9 cellular contexts compared by ENCODE assay signal in genomic region chr19:48631254-48631653, GRCh38. TPM values are rescaled to one million over a fixed set of nuclear protein-coding genes. Genes with fewer than 3 reads are reported as not detected.
DNase-seq lines count a peak whose midpoint lies in the region; ATAC-seq and TF ChIP-seq lines count a peak whose summit lies in the region.
"Had no signal": no experiment of that assay in that cellular context is flagged by ENCODE, and none has a peak within 500 bp of the region (broad histone marks: within the 10 kb centered on the region; RNA-seq: fewer than 3 reads in every experiment).

No MANE protein-coding gene starts in this region.

- DNase-seq in activated CD4-positive, alpha-beta T cell treated with anti-CD3 and anti-CD28 coated beads, Interleukin-2, amount 10 ng/mL, durations not matched to agents 24 days and 14 days: no peak
- no peak for DNase-seq in activated CD4-positive, alpha-beta T cell treated with anti-CD3 and anti-CD28 coated beads, Interleukin-2, amount 50 U/mL, for 48 hours
- DNase-seq in adrenal gland (peak in 1 of 7 donors; percentile 65), mesenchymal stem cell (no peak), thyroid gland (no peak), inferior parietal cortex (ENCODE audit: extremely low spot score) (no peak)
- DNase-seq: activated naive CD4-positive, alpha-beta T cell treated with Interleukin-2 at 50 U/mL for 16 hours had no signal

- H2BK15ac ChIP-seq in mesenchymal stem cell (ENCODE audit: low read depth, poor library complexity, severe bottlenecking): no peak overlapping the region

- peak overlapping the region; percentile 21 for H2BK120ac ChIP-seq in mesenchymal stem cell (ENCODE audit: low read depth, low read length)

- H3K4me1 ChIP-seq in adrenal gland (replicated peaks in 1 of 2) (peaks cover 40 to 60% of the 10 kb centered on the region in 2 donors), mesenchymal stem cell (ENCODE audit: control insufficient read depth, insufficient read depth, low read depth, low read length) (peaks cover 56% of the 10 kb centered on the region), thyroid gland (peaks cover 23 to 41% of the 10 kb centered on the region in 2 donors)

- no peaks in the 10 kb centered on the region for H3K9me3 Mint-ChIP-seq in activated CD4-positive, alpha-beta T cell treated with anti-CD3 and anti-CD28 coated beads, Interleukin-2, amount 10 ng/mL, durations not matched to agents 24 days and 14 days

- peak overlapping the region in 1 of 2 experiments; percentile 1 for H2BK12ac ChIP-seq in mesenchymal stem cell (ENCODE audit: low read length in 2 of 2)

- no peak for ATAC-seq in HG02938 (IDR thresholded peaks at IDR 0.05; ENCODE audit: unreplicated experiment)
- no peak for ATAC-seq in HG03342 (IDR thresholded peaks at IDR 0.05; ENCODE audit: unreplicated experiment)

- H3K4me1 Mint-ChIP-seq in activated CD4-positive, alpha-beta T cell treated with anti-CD3 and anti-CD28 coated beads, Interleukin-2, amount 10 ng/mL, durations not matched to agents 24 days and 14 days: peaks cover 22% of the 10 kb centered on the region

- H3K79me1 ChIP-seq in mesenchymal stem cell (replicated peaks; ENCODE audit: low read length, poor library complexity, severe bottlenecking): peaks cover under 1% of the 10 kb centered on the region

- H3K27ac ChIP-seq in adrenal gland (peak overlapping the region in 4 of 5 donors; percentile 85 to 95 (median 90)), mesenchymal stem cell (ENCODE audit: low read length, poor library complexity, severe bottlenecking) (no peak overlapping the region), thyroid gland (peak overlapping the region; percentile 33 to 73 (median 56))

- H3K14ac ChIP-seq in mesenchymal stem cell (ENCODE audit: low read length in 2 of 2): no peak overlapping the region

- no peaks in the 10 kb centered on the region for H3K9me3 ChIP-seq in adrenal gland (replicated peaks in 1 of 3)
- no peaks in the 10 kb centered on the region for H3K9me3 ChIP-seq in mesenchymal stem cell (ENCODE audit: control insufficient read depth, low read length)
- no peaks in the 10 kb centered on the region for H3K9me3 ChIP-seq in thyroid gland

- no peak for TF ChIP-seq POLR2A in adrenal gland (IDR thresholded peaks at IDR 0.05)
- no peak for TF ChIP-seq POLR2A in thyroid gland (IDR thresholded peaks at IDR 0.05)

- no peak for TF ChIP-seq CTCF in adrenal gland (IDR thresholded peaks at IDR 0.05)
- TF ChIP-seq CTCF in thyroid gland (IDR thresholded peaks at IDR 0.05): no peak

- intact Hi-C loops in activated CD4-positive, alpha-beta T cell treated with anti-CD3 and anti-CD28 coated beads, Interleukin-2, amount 10 ng/mL, durations not matched to agents 24 days and 14 days (cut with micrococcal nuclease): loop anchor here (10.0 kb wide), 2 partner anchors 484 to 1034 kb away; partner anchors contain the start of genes BCL2L12, C19orf73, IRF3 and LIN7B
- intact Hi-C loops in adrenal gland (cut with DNase I) (no loop called here), thyroid gland (cut with DNase I) (no loop called here)

- H3K27ac Mint-ChIP-seq in activated CD4-positive, alpha-beta T cell treated with anti-CD3 and anti-CD28 coated beads, Interleukin-2, amount 10 ng/mL, durations not matched to agents 24 days and 14 days: peak overlapping the region; percentile 20

- peaks cover 0 to 7% of the 10 kb centered on the region in 2 donors for H3K36me3 ChIP-seq in adrenal gland (replicated peaks in 1 of 2)
- H3K36me3 ChIP-seq in mesenchymal stem cell (ENCODE audit: control insufficient read depth in 1 of 2, insufficient read depth in 2 of 2, low read depth in 1 of 2, low read length in 2 of 2): peaks cover 24 to 33% of the 10 kb centered on the region in 2 experiments
- H3K36me3 ChIP-seq in thyroid gland: peaks cover 0 to under 1% of the 10 kb centered on the region in 2 donors

- H4K91ac ChIP-seq in mesenchymal stem cell (ENCODE audit: low read length): peak overlapping the region; percentile 57

- H3K4me3 ChIP-seq in adrenal gland: no peak overlapping the region
- no peak overlapping the region for H3K4me3 ChIP-seq in mesenchymal stem cell (ENCODE audit: insufficient read depth in 1 of 2, low read depth in 1 of 2, low read length in 2 of 2)
- no peak overlapping the region for H3K4me3 ChIP-seq in thyroid gland (replicated peaks in 1 of 3)

- no peaks in the 10 kb centered on the region for H3K27me3 Mint-ChIP-seq in activated CD4-positive, alpha-beta T cell treated with anti-CD3 and anti-CD28 coated beads, Interleukin-2, amount 10 ng/mL, durations not matched to agents 24 days and 14 days

- H3K27me3 ChIP-seq in adrenal gland (no peaks in the 10 kb centered on the region), mesenchymal stem cell (ENCODE audit: control insufficient read depth in 1 of 2, insufficient read depth in 1 of 2, low read length in 2 of 2) (peaks cover 0 to 4% of the 10 kb centered on the region in 2 experiments), thyroid gland (no peaks in the 10 kb centered on the region)

- no peak overlapping the region for H2BK5ac ChIP-seq in mesenchymal stem cell (ENCODE audit: low read depth, low read length, poor library complexity, severe bottlenecking)

- WGBS in adrenal gland, 4 donors: 48 to 92% (median 67%) methylated on average over 1 to 3 of the region's 3 CpGs
- WGBS in mesenchymal stem cell: 76% methylated on average over 3 of the region's 3 CpGs
- 67 to 70% methylated on average over 2 to 3 of the region's 3 CpGs for WGBS in thyroid gland, 2 donors

- peak overlapping the region; percentile 57 to 77 for H3K18ac ChIP-seq in mesenchymal stem cell (ENCODE audit: low read depth in 1 of 2, low read length in 2 of 2)

- H2AFZ ChIP-seq in mesenchymal stem cell (ENCODE audit: low read depth, low read length): no peak overlapping the region

- peak overlapping the region; percentile 22 for H4K8ac ChIP-seq in mesenchymal stem cell (ENCODE audit: low read length)

- peaks cover 12% of the 10 kb centered on the region for H3K36me3 Mint-ChIP-seq in activated CD4-positive, alpha-beta T cell treated with anti-CD3 and anti-CD28 coated beads, Interleukin-2, amount 10 ng/mL, durations not matched to agents 24 days and 14 days (ENCODE audit: low read depth)

- H3K4ac ChIP-seq in mesenchymal stem cell (ENCODE audit: low read depth in 1 of 2, low read length in 2 of 2): peak overlapping the region; percentile 25 to 40

- peak overlapping the region; percentile 7 for H2AK5ac ChIP-seq in mesenchymal stem cell (ENCODE audit: low read length, severe bottlenecking)

- no peak overlapping the region for H3K23ac ChIP-seq in mesenchymal stem cell (ENCODE audit: low read length in 2 of 2)

- H3K4me3 Mint-ChIP-seq in activated CD4-positive, alpha-beta T cell treated with anti-CD3 and anti-CD28 coated beads, Interleukin-2, amount 10 ng/mL, durations not matched to agents 24 days and 14 days: no peak overlapping the region

- no peak overlapping the region for H3K9ac ChIP-seq in mesenchymal stem cell (ENCODE audit: low read length)

- no peak overlapping the region for H3K4me2 ChIP-seq in mesenchymal stem cell (ENCODE audit: low read length, poor library complexity, severe bottlenecking)

RNA-seq across cellular contexts. Expression of gene DBP, which starts 5.9 kb away (rescaled TPM):
- total RNA-seq in activated CD4-positive, alpha-beta T cell treated with anti-CD3 and anti-CD28 coated beads, Interleukin-2, amount 10 ng/mL, durations not matched to agents 24 days and 14 days: 10.7 and 11.2 TPM in 2 replicates
- total RNA-seq in adrenal gland: 10 to 100 TPM; 30.1 to 78.3 (median 56.8) TPM
- polyA plus RNA-seq in adrenal gland: 10 to 100 TPM; 11.5 to 80.6 (median 57.9) TPM
- 4.2 TPM for polyA plus RNA-seq in mesenchymal stem cell (2013, experiment 1 of 2)
- 5.0 TPM for polyA plus RNA-seq in mesenchymal stem cell (2013, experiment 2 of 2)
- 10 to 100 TPM; 18.9 to 32.8 (median 25.1) TPM for total RNA-seq in thyroid gland

RNA-seq across cellular contexts. Expression of gene SPHK2, which starts 11.9 kb away (rescaled TPM):
- total RNA-seq in activated CD4-positive, alpha-beta T cell treated with anti-CD3 and anti-CD28 coated beads, Interleukin-2, amount 10 ng/mL, durations not matched to agents 24 days and 14 days: 36.4 and 39.0 TPM in 2 replicates
- total RNA-seq in adrenal gland (10 to 100 TPM; 11.7 to 27.9 (median 18.5) TPM), thyroid gland (10 to 100 TPM; 17.1 to 45.4 (median 31.4) TPM)
- polyA plus RNA-seq in adrenal gland: 10 to 100 TPM in 2 of 3 donors, 1 to 10 TPM in 1; 4.3 to 29.9 (median 12.6) TPM
- polyA plus RNA-seq in mesenchymal stem cell (2013, experiment 1 of 2): 9.1 TPM
- 9.4 TPM for polyA plus RNA-seq in mesenchymal stem cell (2013, experiment 2 of 2)

RNA-seq across cellular contexts. Expression of gene RPL18, which starts 12.3 kb away (rescaled TPM):
- total RNA-seq in activated CD4-positive, alpha-beta T cell treated with anti-CD3 and anti-CD28 coated beads, Interleukin-2, amount 10 ng/mL, durations not matched to agents 24 days and 14 days: 1,885 and 1,938 TPM in 2 replicates
- total RNA-seq in adrenal gland (1,000 to 10,000 TPM; 1,183 to 3,315 (median 1,866) TPM), thyroid gland (1,000 to 10,000 TPM; 1,845 to 2,426 (median 1,951) TPM)
- 1,000 to 10,000 TPM in 2 of 3 donors, 100 to 1,000 TPM in 1; 575 to 5,137 (median 3,671) TPM for polyA plus RNA-seq in adrenal gland
- 1,704 TPM for polyA plus RNA-seq in mesenchymal stem cell (2013, experiment 1 of 2)
- polyA plus RNA-seq in mesenchymal stem cell (2013, experiment 2 of 2): 1,641 TPM

RNA-seq across cellular contexts. Expression of gene CA11, which starts 14.7 kb away (rescaled TPM):
- total RNA-seq in activated CD4-positive, alpha-beta T cell treated with anti-CD3 and anti-CD28 coated beads, Interleukin-2, amount 10 ng/mL, durations not matched to agents 24 days and 14 days: 10.9 and 12.5 TPM in 2 replicates
- total RNA-seq in adrenal gland (10 to 100 TPM in 7 of 8 donors, 1 to 10 TPM in 1; 6.0 to 44.2 (median 23.7) TPM), thyroid gland (10 to 100 TPM in 1 of 4 donors, 1 to 10 TPM in 3; 4.6 to 13.4 (median 6.3) TPM)
- 100 to 1,000 TPM in 1 of 3 donors, 10 to 100 TPM in 2; 17.7 to 125 (median 50.4) TPM for polyA plus RNA-seq in adrenal gland
- polyA plus RNA-seq in mesenchymal stem cell (2013, experiment 1 of 2): 30.0 TPM
- polyA plus RNA-seq in mesenchymal stem cell (2013, experiment 2 of 2): 34.4 TPM

RNA-seq across cellular contexts. Expression of gene FAM83E, which starts 16.4 kb away (rescaled TPM):
- total RNA-seq in activated CD4-positive, alpha-beta T cell treated with anti-CD3 and anti-CD28 coated beads, Interleukin-2, amount 10 ng/mL, durations not matched to agents 24 days and 14 days: 5.1 and 6.4 TPM in 2 replicates
- total RNA-seq in adrenal gland: under 1 TPM in 1 of 8 donors, not detected in 7; 0.75 TPM
- 1 to 10 TPM in 1 of 3 donors, under 1 TPM in 1, not detected in 1; 0.24 to 1.6 TPM for polyA plus RNA-seq in adrenal gland
- 0.03 TPM for polyA plus RNA-seq in mesenchymal stem cell (2013, experiment 1 of 2)
- polyA plus RNA-seq in mesenchymal stem cell (2013, experiment 2 of 2): 0.04 TPM
- not detected for total RNA-seq in thyroid gland
